ENCODE assay signal across 8 cellular contexts in the genomic region with DNA sequence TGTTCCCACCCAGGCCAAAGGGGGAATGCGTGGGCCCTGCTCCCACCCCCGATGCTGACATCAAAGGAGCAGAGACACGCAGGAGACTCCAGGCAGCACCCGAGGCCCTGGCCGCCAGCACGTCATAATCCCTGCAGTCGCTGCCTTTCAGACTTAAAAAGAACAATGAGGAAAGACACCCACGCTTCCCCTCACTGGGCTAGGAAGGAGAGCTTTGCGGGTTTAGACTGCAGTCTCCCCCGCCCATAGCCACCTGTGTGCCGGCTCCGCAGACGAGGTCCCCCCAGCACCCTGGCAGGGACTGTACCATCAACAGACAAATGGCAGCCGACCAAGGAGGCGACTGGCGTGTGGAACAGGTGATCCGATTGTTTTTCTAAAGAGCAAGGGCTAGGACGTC. TPM values are rescaled to one million over a fixed set of nuclear protein-coding genes. Genes with fewer than 3 reads are reported as not detected.
DNase-seq lines count a peak whose midpoint lies in the region; ATAC-seq and TF ChIP-seq lines count a peak whose summit lies in the region.

No MANE protein-coding gene starts in this region.

- peaks cover 91% of the 10 kb centered on the region for H3K79me2 ChIP-seq in neural cell (replicated peaks; ENCODE audit: insufficient read depth, low read length)

- no peak for TF ChIP-seq RAD21 in neural cell (conservative IDR thresholded peaks at IDR 0.05)

- DNase-seq in CD4-positive, alpha-beta T cell: peak in 3 of 10 experiments; percentile 7 to 52 (median 36)
- DNase-seq in NCI-H1105 treated with DMSO at 0.1 percent for 48 hours (lab: John Stamatoyannopoulos, UW) (peak; percentile 30), GM10266 (ENCODE audit: extremely low spot score) (no peak), activated gamma-delta T cell treated with Interleukin-2 at 50 U/mL for 16 hours (no peak), foreskin fibroblast (no peak)

- peak overlapping the region; percentile 82 for H3K4me3 Mint-ChIP-seq in CD4-positive, alpha-beta T cell

- peak; percentile 85 for ATAC-seq in CD4-positive, alpha-beta T cell (ENCODE audit: poor library complexity)
- no peak for ATAC-seq in HG03097 (IDR thresholded peaks at IDR 0.05; ENCODE audit: low FRiP score, unreplicated experiment)

- H4K20me1 ChIP-seq in neural cell (ENCODE audit: insufficient read depth): no peaks in the 10 kb centered on the region

- peaks cover 41% of the 10 kb centered on the region for H3K27me3 Mint-ChIP-seq in CD4-positive, alpha-beta T cell

- no peak for TF ChIP-seq CTCF in CD4-positive, alpha-beta T cell (IDR thresholded peaks at IDR 0.05)
- TF ChIP-seq CTCF in neural cell (IDR thresholded peaks at IDR 0.05; ENCODE audit: poor library complexity, severe bottlenecking) (no peak), GM10266 (IDR thresholded peaks at IDR 0.05; ENCODE audit: control insufficient read depth, insufficient read depth, low read depth, missing control alignments) (no peak), foreskin fibroblast (IDR thresholded peaks at IDR 0.05; ENCODE audit: low read depth, low read length) (no peak)

- no peaks in the 10 kb centered on the region for H3K36me3 Mint-ChIP-seq in CD4-positive, alpha-beta T cell (ENCODE audit: low read depth)

- H3K9me2 ChIP-seq in neural cell (ENCODE audit: insufficient read depth, low read length): no peaks in the 10 kb centered on the region

- H2AFZ ChIP-seq in neural cell (ENCODE audit: low read depth, low read length): no peak overlapping the region

- no peaks in the 10 kb centered on the region for H3K27me3 ChIP-seq in CD4-positive, alpha-beta T cell (ENCODE audit: control insufficient read depth, insufficient read depth, low read length)
- no peaks in the 10 kb centered on the region for H3K27me3 ChIP-seq in neural cell (ENCODE audit: insufficient read depth, low read depth, low read length)

- peak overlapping the region; percentile 85 for H3K9ac ChIP-seq in neural cell (ENCODE audit: low read length)

- H3F3A ChIP-seq in neural cell (ENCODE audit: insufficient read depth, low read length, poor library complexity, severe bottlenecking): no peaks in the 10 kb centered on the region

- peaks cover 20% of the 10 kb centered on the region for H3K4me1 Mint-ChIP-seq in CD4-positive, alpha-beta T cell (ENCODE audit: low read depth)

- H3K4me2 ChIP-seq in neural cell (ENCODE audit: low read length): peak overlapping the region; percentile 17

- POLR2A ChIA-PET in CD4-positive, alpha-beta T cell (lab: Charles Lee): no interaction called here

- no peaks in the 10 kb centered on the region for H3K9me3 Mint-ChIP-seq in CD4-positive, alpha-beta T cell

- H3K9me3 ChIP-seq in CD4-positive, alpha-beta T cell (ENCODE audit: control insufficient read depth, low read length): no peaks in the 10 kb centered on the region
- H3K9me3 ChIP-seq in neural cell (ENCODE audit: low read length): no peaks in the 10 kb centered on the region

- intact Hi-C loops in CD4-positive, alpha-beta T cell (cut with DNase I, micrococcal nuclease): loop anchor here in 1 of 2 experiments (5.0 kb wide), 1 partner anchor 39 kb away; no protein-coding TSS in a partner anchor

- no peaks in the 10 kb centered on the region for H3K36me3 ChIP-seq in neural cell (ENCODE audit: insufficient read depth, low read length)

- TF ChIP-seq EP300 in neural cell (conservative IDR thresholded peaks at IDR 0.05; ENCODE audit: poor library complexity, severe bottlenecking): no peak

- H3K4me3 ChIP-seq in neural cell (ENCODE audit: low read length): peak overlapping the region; percentile 69
- H3K4me3 ChIP-seq in foreskin fibroblast (ENCODE audit: low read depth in 1 of 2, low read length in 2 of 2): no peak overlapping the region

- CTCF ChIA-PET in CD4-positive, alpha-beta T cell (lab: Charles Lee): interaction anchor here (0.7 kb wide), 1 partner anchor 50 kb away, joined by 3 read pairs; no protein-coding TSS in a partner anchor

- no peak overlapping the region for H3K27ac ChIP-seq in CD4-positive, alpha-beta T cell (ENCODE audit: low read depth, low read length)
- H3K27ac ChIP-seq in angular gyrus (ENCODE audit: low read depth, low read length): peak overlapping the region; percentile 4
- H3K27ac ChIP-seq in neural cell (ENCODE audit: low read length): peak overlapping the region; percentile 81

- H3K27ac Mint-ChIP-seq in CD4-positive, alpha-beta T cell: peak overlapping the region; percentile 71

TF ChIP-seq in neural cell, 6 proteins besides CTCF, POLR2A, EP300 and RAD21:
- TF ChIP-seq POLR2AphosphoS5 (IDR thresholded peaks at IDR 0.05): no peak
- no peak for TF ChIP-seq EZH2 (IDR thresholded peaks at IDR 0.05; ENCODE audit: borderline replicate concordance, insufficient read depth, low read length, poor library complexity, severe bottlenecking)
- TF ChIP-seq TAF1 (IDR thresholded peaks at IDR 0.05; ENCODE audit: low read depth): no peak
- TF ChIP-seq, protein P1, sequence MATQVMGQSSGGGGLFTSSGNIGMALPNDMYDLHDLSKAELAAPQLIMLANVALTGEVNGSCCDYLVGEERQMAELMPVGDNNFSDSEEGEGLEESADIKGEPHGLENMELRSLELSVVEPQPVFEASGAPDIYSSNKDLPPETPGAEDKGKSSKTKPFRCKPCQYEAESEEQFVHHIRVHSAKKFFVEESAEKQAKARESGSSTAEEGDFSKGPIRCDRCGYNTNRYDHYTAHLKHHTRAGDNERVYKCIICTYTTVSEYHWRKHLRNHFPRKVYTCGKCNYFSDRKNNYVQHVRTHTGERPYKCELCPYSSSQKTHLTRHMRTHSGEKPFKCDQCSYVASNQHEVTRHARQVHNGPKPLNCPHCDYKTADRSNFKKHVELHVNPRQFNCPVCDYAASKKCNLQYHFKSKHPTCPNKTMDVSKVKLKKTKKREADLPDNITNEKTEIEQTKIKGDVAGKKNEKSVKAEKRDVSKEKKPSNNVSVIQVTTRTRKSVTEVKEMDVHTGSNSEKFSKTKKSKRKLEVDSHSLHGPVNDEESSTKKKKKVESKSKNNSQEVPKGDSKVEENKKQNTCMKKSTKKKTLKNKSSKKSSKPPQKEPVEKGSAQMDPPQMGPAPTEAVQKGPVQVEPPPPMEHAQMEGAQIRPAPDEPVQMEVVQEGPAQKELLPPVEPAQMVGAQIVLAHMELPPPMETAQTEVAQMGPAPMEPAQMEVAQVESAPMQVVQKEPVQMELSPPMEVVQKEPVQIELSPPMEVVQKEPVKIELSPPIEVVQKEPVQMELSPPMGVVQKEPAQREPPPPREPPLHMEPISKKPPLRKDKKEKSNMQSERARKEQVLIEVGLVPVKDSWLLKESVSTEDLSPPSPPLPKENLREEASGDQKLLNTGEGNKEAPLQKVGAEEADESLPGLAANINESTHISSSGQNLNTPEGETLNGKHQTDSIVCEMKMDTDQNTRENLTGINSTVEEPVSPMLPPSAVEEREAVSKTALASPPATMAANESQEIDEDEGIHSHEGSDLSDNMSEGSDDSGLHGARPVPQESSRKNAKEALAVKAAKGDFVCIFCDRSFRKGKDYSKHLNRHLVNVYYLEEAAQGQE (IDR thresholded peaks at IDR 0.05; ENCODE audit: borderline replicate concordance): no peak
- TF ChIP-seq MXI1 (conservative IDR thresholded peaks at IDR 0.05; ENCODE audit: poor library complexity, severe bottlenecking): no peak
- no peak for TF ChIP-seq SMC3 (conservative IDR thresholded peaks at IDR 0.05; ENCODE audit: poor library complexity)

RNA-seq across cellular contexts. Expression of gene GRB10, which starts 1.3 kb away (rescaled TPM):
- 1 to 10 TPM; 5.9 to 8.4 TPM for total RNA-seq in CD4-positive, alpha-beta T cell
- 62.7 and 78.4 TPM in 2 replicates for polyA plus RNA-seq in neural cell
- polyA minus RNA-seq in neural cell: 203 and 219 TPM in 2 replicates
